In genomic region chr12:124032265-124032886, GRCh38 we compare ENCODE assay signal across 8 cellular contexts. TPM values are rescaled to one million over a fixed set of nuclear protein-coding genes. Genes with fewer than 3 reads are reported as not detected.
A peak's percentile ranks its signal among the peaks of the same experiment; 100 is the strongest.
DNase-seq lines count a peak whose midpoint lies in the region; ATAC-seq and TF ChIP-seq lines count a peak whose summit lies in the region.

No MANE protein-coding gene starts in this region.

- no peaks in the 10 kb centered on the region for H4K20me1 ChIP-seq in GM23248 (ENCODE audit: insufficient read depth)

- ATAC-seq in left colon (peak; percentile 78), upper lobe of left lung (ENCODE audit: low FRiP score in 2 of 2) (peak in 1 of 2 donors; percentile 77), HG03175 (IDR thresholded peaks at IDR 0.05; ENCODE audit: unreplicated experiment) (no peak)

- H2AFZ ChIP-seq in GM23248, result no peak overlapping the region

- 45% methylated on average over 9 of the region's 9 CpGs for WGBS in GM23248 (ENCODE audit: low coverage in 1 of 2, low lambda C conversion rate in 2 of 2, missing lambda C conversion rate in 2 of 2), 2 experiments
- WGBS in upper lobe of left lung, 2 donors, result 51 to 55% methylated on average over 9 of the region's 9 CpGs

- peaks cover 25% of the 10 kb centered on the region for H3F3A ChIP-seq in GM23248 (ENCODE audit: insufficient read depth)

- peak; percentile 52 to 76 (median 67) for TF ChIP-seq CTCF in upper lobe of left lung (IDR thresholded peaks at IDR 0.05)

- H3K4me1 ChIP-seq in GM23248 (ENCODE audit: insufficient read depth) (peaks cover 24% of the 10 kb centered on the region), upper lobe of left lung (no peaks in the 10 kb centered on the region)

- H3K36me3 ChIP-seq in GM23248 (ENCODE audit: low read depth) (no peaks in the 10 kb centered on the region), upper lobe of left lung (no peaks in the 10 kb centered on the region)

- no peaks in the 10 kb centered on the region for H3K9me2 ChIP-seq in GM23248 (ENCODE audit: insufficient read depth)

- DNase-seq in COR-L47 (lab: John Stamatoyannopoulos, UW) (peak; percentile 15), GM23248 (peak; percentile 85), NCI-H82 (lab: John Stamatoyannopoulos, UW) (peak; percentile 88), cerebellar cortex (ENCODE audit: low spot score) (peak; percentile 60), left colon (peak in 1 of 2 donors; percentile 44), upper lobe of left lung (no peak), NCI-H226 (no peak)

- no peak for TF ChIP-seq POLR2A in upper lobe of left lung (IDR thresholded peaks at IDR 0.05)

- no peak overlapping the region for H3K27ac ChIP-seq in GM23248
- no peak overlapping the region for H3K27ac ChIP-seq in upper lobe of left lung

- H3K9me3 ChIP-seq in GM23248 (ENCODE audit: low read depth) (no peaks in the 10 kb centered on the region), upper lobe of left lung (no peaks in the 10 kb centered on the region)

- H3K79me2 ChIP-seq in GM23248 (ENCODE audit: insufficient read depth), result no peaks in the 10 kb centered on the region

- no peak overlapping the region for H3K4me3 ChIP-seq in GM23248
- no peak overlapping the region for H3K4me3 ChIP-seq in upper lobe of left lung

- no peak overlapping the region for H3K4me2 ChIP-seq in GM23248 (ENCODE audit: unreplicated experiment)

- intact Hi-C loops in left colon (cut with DNase I, micrococcal nuclease), result loop anchor here (10.0 kb wide), 2 partner anchors 292 to 732 kb away; no protein-coding TSS in a partner anchor

- in situ Hi-C loops in GM23248 (cut with MboI), result no loop called here

- no peak for TF ChIP-seq EP300 in upper lobe of left lung (IDR thresholded peaks at IDR 0.05)

- no peak overlapping the region for H3K9ac ChIP-seq in GM23248

- H3K27me3 ChIP-seq in GM23248 (replicated peaks; ENCODE audit: insufficient read depth), result no peaks in the 10 kb centered on the region
- H3K27me3 ChIP-seq in upper lobe of left lung, result no peaks in the 10 kb centered on the region

RNA-seq across cellular contexts. Expression of gene ZNF664, which starts 59.4 kb away (rescaled TPM):
- total RNA-seq in GM23248 (2014; rRNA removed; shearing (Covaris generic)), result 29.1 and 36.3 TPM in 2 replicates
- 10.7 and 11.3 TPM in 2 replicates for polyA plus RNA-seq in GM23248 (2016; fragmentation: Nextera tagmentation; extraction: Ambion mirVana)
- total RNA-seq in left colon (100 to 1,000 TPM; 111 to 138 TPM), upper lobe of left lung (100 to 1,000 TPM in 2 of 6 donors, 10 to 100 TPM in 4; 49.1 to 112 (median 91.8) TPM)

RNA-seq across cellular contexts. Expression of gene CCDC92, which starts 59.7 kb away (rescaled TPM):
- total RNA-seq in GM23248 (2014; rRNA removed; shearing (Covaris generic)), result 13.2 and 20.3 TPM in 2 replicates
- polyA plus RNA-seq in GM23248 (2016; fragmentation: Nextera tagmentation; extraction: Ambion mirVana), result 49.5 and 54.7 TPM in 2 replicates
- total RNA-seq in left colon (10 to 100 TPM; 20.6 to 25.6 TPM), upper lobe of left lung (10 to 100 TPM; 33.8 to 48.9 (median 43.7) TPM)

Comparison
In these comparisons a context has a peak if more than half of its experiments do, and no peak if none do; other contexts are left out.
1. DNase-seq: peak in COR-L47 (single experiment), GM23248 (single experiment), NCI-H82 (single experiment) and cerebellar cortex (single experiment); none in upper lobe of left lung (0 of 2) and NCI-H226 (single experiment).